In genomic region chr7:139094030-139094429, GRCh38 we compare ENCODE assay signal across 11 cellular contexts. TPM values are rescaled to one million over a fixed set of nuclear protein-coding genes. Genes with fewer than 3 reads are reported as not detected.
A peak's percentile ranks its signal among the peaks of the same experiment; 100 is the strongest.
DNase-seq lines count a peak whose midpoint lies in the region; ATAC-seq, FAIRE-seq and TF ChIP-seq lines count a peak whose summit lies in the region.
"Had no signal": no experiment of that assay in that cellular context is flagged by ENCODE, and none has a peak within 500 bp of the region (broad histone marks: within the 10 kb centered on the region; RNA-seq: fewer than 3 reads in every experiment).

No MANE protein-coding gene starts in this region.

- TF ChIP-seq POLR2A in GM12892 (IDR thresholded peaks at IDR 0.05; ENCODE audit: low read depth, low read length): no peak

- ATAC-seq in stimulated activated effector memory CD8-positive, alpha-beta T cell treated with anti-CD3 and anti-CD28 coated beads, Interleukin-12 subunit alpha, Interleukin-12 subunit beta, amount 100 ng/mL, for 72 hours: no peak
- ATAC-seq in HG03442 (IDR thresholded peaks at IDR 0.05; ENCODE audit: unreplicated experiment): no peak
- no peak for ATAC-seq in GM19455 (IDR thresholded peaks at IDR 0.05; ENCODE audit: unreplicated experiment)
- ATAC-seq: HepG2, Right ventricle myocardium inferior had no signal

- no peaks in the 10 kb centered on the region for H3K27me3 ChIP-seq in HL-60 (ENCODE audit: insufficient read depth, poor library complexity, severe bottlenecking)
- no peaks in the 10 kb centered on the region for H3K27me3 ChIP-seq in WERI-Rb-1 (ENCODE audit: insufficient read depth, low read depth, severe bottlenecking)

- H3K9me3 ChIP-seq in WERI-Rb-1 (ENCODE audit: severe bottlenecking): no peaks in the 10 kb centered on the region

- FAIRE-seq in GM12892 (lab: Jason Lieb, UNC): no peak
- FAIRE-seq: D721Med, HepG2 had no signal

- H3K27me3 Mint-ChIP-seq in endothelial cell (ENCODE audit: unreplicated experiment): peaks cover 3% of the 10 kb centered on the region

- DNase-seq in HL-60 (ENCODE audit: low read depth in 1 of 2, low spot score in 1 of 2) (no peak), WERI-Rb-1 (no peak), endothelial cell (ENCODE audit: low spot score) (no peak), GM12892 (ENCODE audit: insufficient read length) (no peak)
- no peak for DNase-seq in stimulated activated effector memory CD8-positive, alpha-beta T cell treated with anti-CD3 and anti-CD28 coated beads, Interleukin-12 subunit alpha, Interleukin-12 subunit beta, amount 100 ng/mL, for 72 hours (ENCODE audit: low spot score in 2 of 2)
- DNase-seq: NCI-H526 treated with DMSO at 0.1 percent for 48 hours had no signal

- no peaks in the 10 kb centered on the region for H3K9me3 Mint-ChIP-seq in endothelial cell (ENCODE audit: unreplicated experiment)
- H3K9me3 Mint-ChIP-seq in stimulated activated effector memory CD8-positive, alpha-beta T cell treated with anti-CD3 and anti-CD28 coated beads, Interleukin-12 subunit alpha, Interleukin-12 subunit beta, amount 100 ng/mL, for 72 hours: no peaks in the 10 kb centered on the region

- peak overlapping the region; percentile 67 for H3K27ac ChIP-seq in HL-60 (replicated peaks)
- H3K27ac ChIP-seq in WERI-Rb-1: peak overlapping the region; percentile 44; the same call in 1 of the 2 replicates

- H3K4me1 Mint-ChIP-seq in endothelial cell (ENCODE audit: unreplicated experiment): peaks cover 34% of the 10 kb centered on the region
- peaks cover 84% of the 10 kb centered on the region for H3K4me1 Mint-ChIP-seq in stimulated activated effector memory CD8-positive, alpha-beta T cell treated with anti-CD3 and anti-CD28 coated beads, Interleukin-12 subunit alpha, Interleukin-12 subunit beta, amount 100 ng/mL, for 72 hours

- TF ChIP-seq CTCF in HL-60 (IDR thresholded peaks at IDR 0.05; ENCODE audit: insufficient read depth, low read length) (no peak), WERI-Rb-1 (IDR thresholded peaks at IDR 0.05; ENCODE audit: low read depth, low read length) (no peak), endothelial cell (IDR thresholded peaks at IDR 0.05; ENCODE audit: unreplicated experiment) (no peak)

- H3K27ac Mint-ChIP-seq in endothelial cell (ENCODE audit: unreplicated experiment): peak overlapping the region; percentile 59
- peak overlapping the region; percentile 98 for H3K27ac Mint-ChIP-seq in stimulated activated effector memory CD8-positive, alpha-beta T cell treated with anti-CD3 and anti-CD28 coated beads, Interleukin-12 subunit alpha, Interleukin-12 subunit beta, amount 100 ng/mL, for 72 hours

- no peak overlapping the region for H3K4me3 Mint-ChIP-seq in endothelial cell (ENCODE audit: unreplicated experiment)
- H3K4me3 Mint-ChIP-seq in stimulated activated effector memory CD8-positive, alpha-beta T cell treated with anti-CD3 and anti-CD28 coated beads, Interleukin-12 subunit alpha, Interleukin-12 subunit beta, amount 100 ng/mL, for 72 hours: peak overlapping the region; percentile 71

- H3K4me3 ChIP-seq in HL-60 (replicated peaks; ENCODE audit: insufficient read depth, low read length) (no peak overlapping the region), WERI-Rb-1 (ENCODE audit: low read depth, low read length) (no peak overlapping the region)

- H3K36me3 ChIP-seq in WERI-Rb-1: peaks cover 5% of the 10 kb centered on the region

- H3K36me3 Mint-ChIP-seq in endothelial cell (ENCODE audit: low read depth, unreplicated experiment): peaks cover 23% of the 10 kb centered on the region
- H3K36me3 Mint-ChIP-seq in stimulated activated effector memory CD8-positive, alpha-beta T cell treated with anti-CD3 and anti-CD28 coated beads, Interleukin-12 subunit alpha, Interleukin-12 subunit beta, amount 100 ng/mL, for 72 hours: peaks cover 100% of the 10 kb centered on the region

RNA-seq across cellular contexts. Expression of gene ZC3HAV1, which starts 15.5 kb away (rescaled TPM):
- 50.7 TPM for total RNA-seq in endothelial cell (ENCODE audit: unreplicated experiment)
- polyA plus RNA-seq in GM12892 (2012; ENCODE audit: missing spikeins): 26.7 TPM

RNA-seq across cellular contexts. Expression of gene ZC3HAV1L, which starts 58.2 kb away (rescaled TPM):
- total RNA-seq in endothelial cell (ENCODE audit: unreplicated experiment): 12.4 TPM
- polyA plus RNA-seq in GM12892 (2012; ENCODE audit: missing spikeins): 14.2 TPM
